Comparison of ENCODE assay signal across 28 cellular contexts in the genomic region with DNA sequence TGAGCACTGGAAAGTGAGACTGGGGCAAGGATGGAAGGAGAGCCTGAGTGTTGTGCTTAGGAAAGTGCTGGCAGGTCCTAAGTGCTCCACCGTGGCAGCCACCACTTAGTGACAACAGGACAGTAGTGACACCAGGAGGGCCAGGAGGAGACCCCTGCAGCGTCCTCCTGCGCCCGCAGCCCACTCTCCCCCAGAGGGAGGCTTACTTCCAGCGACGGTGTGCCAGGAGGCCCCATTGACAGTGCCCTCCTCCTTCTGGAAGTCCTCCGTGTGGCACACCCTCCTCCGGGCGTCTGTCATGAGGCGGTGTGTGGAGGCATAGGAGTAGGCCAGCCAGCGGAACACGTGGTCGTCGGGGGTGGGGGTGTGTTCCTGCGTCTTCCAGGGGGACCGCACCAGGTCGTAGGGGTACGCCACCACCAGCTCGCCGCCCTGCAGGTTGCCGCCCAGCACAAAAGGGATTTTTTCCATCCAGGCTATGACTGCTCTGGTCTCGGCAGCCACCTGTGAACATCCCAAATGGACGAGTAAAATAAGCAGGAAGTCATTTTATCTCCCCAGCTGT.
"Had no signal": no experiment of that assay in that cellular context is flagged by ENCODE, and none has a peak within 500 bp of the region (broad histone marks: within the 10 kb centered on the region; RNA-seq: fewer than 3 reads in every experiment).

No MANE protein-coding gene starts in this region.

- H3K4me3 ChIP-seq: colonic mucosa, esophagus muscularis mucosa, gastroesophageal sphincter, lower lobe of right lung, mucosa of descending colon, prostate gland, right atrium auricular region, smooth muscle cell, thoracic aorta, tibial nerve had no signal

- H3K9me3 ChIP-seq: colonic mucosa, esophagus muscularis mucosa, gastroesophageal sphincter, lower lobe of right lung, mucosa of descending colon, prostate gland, right atrium auricular region, thoracic aorta, tibial nerve had no signal

- ATAC-seq: gastroesophageal sphincter, left ventricle myocardium superior, mucosa of descending colon, sciatic nerve had no signal

- H3K9ac ChIP-seq: parathyroid adenoma had no signal

- H3K27ac Mint-ChIP-seq: dendritic cell treated with granulocyte-macrophage colony-stimulating factor and Interleukin-4, amounts not matched to agents 40 ng/mL and 50 ng/mL, for 4 days; memory B cell; mesothelial cell of epicardium; naive B cell; natural killer cell treated with Interleukin-12 subunit alpha and Interleukin-12 subunit beta and Interleukin-15 and Interleukin-18, amount 100 ng/mL, for 72 hours had no signal

- H3K4me1 ChIP-seq: colonic mucosa, gastroesophageal sphincter, lower lobe of right lung, parathyroid adenoma, prostate gland, right atrium auricular region, tibial nerve had no signal

- H3K4me2 ChIP-seq: smooth muscle cell had no signal

- H3K36me3 Mint-ChIP-seq: memory B cell; mesothelial cell of epicardium; naive B cell; natural killer cell treated with Interleukin-12 subunit alpha and Interleukin-12 subunit beta and Interleukin-15 and Interleukin-18, amount 100 ng/mL, for 72 hours had no signal

- H3K27ac ChIP-seq: colonic mucosa, esophagus muscularis mucosa, foreskin keratinocyte, gastroesophageal sphincter, lower lobe of right lung, parathyroid adenoma, prostate gland, right atrium auricular region, tibial nerve had no signal

- H3K27me3 ChIP-seq: colonic mucosa, esophagus muscularis mucosa, gastroesophageal sphincter, right atrium auricular region, tibial nerve had no signal

- H2AFZ ChIP-seq: parathyroid adenoma had no signal

- H3K4me3 Mint-ChIP-seq: central memory CD8-positive, alpha-beta T cell; dendritic cell treated with granulocyte-macrophage colony-stimulating factor and Interleukin-4, amounts not matched to agents 40 ng/mL and 50 ng/mL, for 4 days; memory B cell; mesothelial cell of epicardium; naive B cell; natural killer cell treated with Interleukin-12 subunit alpha and Interleukin-12 subunit beta and Interleukin-15 and Interleukin-18, amount 100 ng/mL, for 72 hours; neural crest cell had no signal

- H3K36me3 ChIP-seq: colonic mucosa, lower lobe of right lung, prostate gland, right atrium auricular region had no signal

- H3K4me1 Mint-ChIP-seq: central memory CD8-positive, alpha-beta T cell; memory B cell; naive B cell had no signal

- H3K9me3 Mint-ChIP-seq: central memory CD8-positive, alpha-beta T cell; dendritic cell treated with granulocyte-macrophage colony-stimulating factor and Interleukin-4, amounts not matched to agents 40 ng/mL and 50 ng/mL, for 4 days; memory B cell; mesothelial cell of epicardium; natural killer cell treated with Interleukin-12 subunit alpha and Interleukin-12 subunit beta and Interleukin-15 and Interleukin-18, amount 100 ng/mL, for 72 hours; neural crest cell had no signal

- DNase-seq: colonic mucosa; effector CD8-positive, alpha-beta T cell; hypothalamus; left ventricle myocardium superior; lower lobe of right lung; mucosa of descending colon; naive B cell; stimulated activated CD4-positive, alpha-beta T cell treated with anti-CD3 and anti-CD28 coated beads, Interleukin-12 subunit alpha, Interleukin-12 subunit beta, amount 100 ng/mL, for 4 hours; stimulated activated CD4-positive, alpha-beta T cell treated with anti-CD3 and anti-CD28 coated beads, Interleukin-1b, Interleukin-23, amount 100 ng/mL, for 48 hours; stimulated activated CD4-positive, alpha-beta T cell treated with anti-CD3 and anti-CD28 coated beads, Interleukin-4, amount 100 ng/mL, for 1 hour; stimulated activated CD8-positive, alpha-beta memory T cell treated with anti-CD3 and anti-CD28 coated beads, Interleukin-4, amount 100 ng/mL, for 48 hours; stimulated activated naive CD4-positive, alpha-beta T cell had no signal
